Comparison of ENCODE assay signal across 8 cellular contexts in the genomic region with DNA sequence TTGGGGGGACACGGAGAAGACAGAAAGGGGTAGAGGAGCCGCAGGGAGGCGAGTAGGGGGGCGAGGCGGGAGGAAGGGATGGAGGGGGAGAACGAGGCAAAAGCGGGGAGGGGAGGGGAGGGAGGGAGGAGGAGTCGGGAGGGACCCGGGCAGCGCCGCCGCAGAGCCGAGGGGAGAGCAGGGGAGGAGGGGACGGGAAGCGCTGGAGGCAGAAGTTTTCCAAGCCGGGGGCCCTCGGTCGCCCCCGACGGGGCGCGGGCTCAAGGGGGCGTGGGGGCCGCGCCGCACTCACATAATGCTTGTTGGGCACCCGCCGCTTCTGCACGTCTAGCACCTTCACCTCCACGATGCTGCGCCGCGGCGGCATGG. TPM values are rescaled to one million over a fixed set of nuclear protein-coding genes. Genes with fewer than 3 reads are reported as not detected.
DNase-seq lines count a peak whose midpoint lies in the region; ATAC-seq, FAIRE-seq and TF ChIP-seq lines count a peak whose summit lies in the region.

No MANE protein-coding gene starts in this region.

- no peak for TF ChIP-seq RAD21 in K562 (CRISPR knock-in tag; conservative IDR thresholded peaks at IDR 0.05 in 1 of 2, IDR thresholded peaks at IDR 0.05 in 1 of 2)

- TF ChIP-seq CTCF in DND-41 (IDR thresholded peaks at IDR 0.05; ENCODE audit: borderline replicate concordance, extremely low read depth, low read length, poor library complexity, severe bottlenecking) = no peak
- TF ChIP-seq CTCF in K562 (IDR thresholded peaks at IDR 0.05 in 2 of 3, conservative IDR thresholded peaks at IDR 0.05 in 1 of 3; ENCODE audit: insufficient read depth in 2 of 3, low read depth in 1 of 3, low read length in 3 of 3) = no peak

- no TSS peak for BruUV-seq in K562 (replicated peaks; lab: Mats Ljungman, UMichigan)

- peaks cover 3% of the 10 kb centered on the region for H3K9me3 Mint-ChIP-seq in stimulated activated memory B cell treated with anti-CD40 and anti-IgM and Interleukin-4, amounts not matched to agents 10 μg/mL and 1 μg/mL and 100 μg/mL, for 72 hours

- peaks cover 18% of the 10 kb centered on the region for H3K4me1 Mint-ChIP-seq in stimulated activated memory B cell treated with anti-CD40 and anti-IgM and Interleukin-4, amounts not matched to agents 10 μg/mL and 1 μg/mL and 100 μg/mL, for 72 hours

- H3K9ac ChIP-seq in DND-41 (ENCODE audit: low read depth, low read length) (peak overlapping the region; percentile 61), K562 (ENCODE audit: insufficient read depth in 1 of 2, low read depth in 2 of 2, low read length in 2 of 2) (peak overlapping the region in 1 of 2 experiments; percentile 83; a peak in 2 of 4 replicates)

- H3K4me2 ChIP-seq in DND-41 (ENCODE audit: insufficient read depth, low read length) (peak overlapping the region; percentile 76), K562 (ENCODE audit: insufficient read depth, low read length) (peak overlapping the region; percentile 40; the same call in 1 of the 2 replicates)

- no peak overlapping the region for H3K27ac Mint-ChIP-seq in stimulated activated memory B cell treated with anti-CD40 and anti-IgM and Interleukin-4, amounts not matched to agents 10 μg/mL and 1 μg/mL and 100 μg/mL, for 72 hours

- H3K4me3 ChIP-seq in DND-41 (ENCODE audit: low read depth in 1 of 2, low read length in 2 of 2) = peak overlapping the region; percentile 21 to 60; a peak in 3 of 4 replicates
- H3K4me3 ChIP-seq in Jurkat, Clone E6-1 (ENCODE audit: low read length) = peak overlapping the region; percentile 56
- H3K4me3 ChIP-seq in K562 = peak overlapping the region; percentile 35

- H3K27ac ChIP-seq in DND-41 (ENCODE audit: low read length) (no peak overlapping the region), K562 (ENCODE audit: extremely low read depth, low read depth, low read length) (no peak overlapping the region)

- H3K9me3 ChIP-seq in DND-41 (ENCODE audit: insufficient read depth, low read length, severe bottlenecking) (no peaks in the 10 kb centered on the region), K562 (replicated peaks; ENCODE audit: control insufficient read depth, insufficient read depth, low read depth, low read length) (no peaks in the 10 kb centered on the region)

- CTCF ChIA-PET in K562 (lab: Yijun Ruan, JAX; ENCODE audit: low intra/inter-chr PET ratio) = no interaction called here

- no peak for TF ChIP-seq POLR2A in K562 (conservative IDR thresholded peaks at IDR 0.05)

- peak overlapping the region; percentile 79 for H3K4me3 Mint-ChIP-seq in stimulated activated memory B cell treated with anti-CD40 and anti-IgM and Interleukin-4, amounts not matched to agents 10 μg/mL and 1 μg/mL and 100 μg/mL, for 72 hours

- peak overlapping the region; percentile 57 for H2AFZ ChIP-seq in DND-41 (ENCODE audit: low read depth, low read length)
- H2AFZ ChIP-seq in K562 (ENCODE audit: low read depth, low read length) = peak overlapping the region; percentile 29; the same call in 1 of the 2 replicates

- H3K27me3 Mint-ChIP-seq in stimulated activated memory B cell treated with anti-CD40 and anti-IgM and Interleukin-4, amounts not matched to agents 10 μg/mL and 1 μg/mL and 100 μg/mL, for 72 hours = peaks cover 91% of the 10 kb centered on the region

- POLR2A ChIA-PET in K562 (lab: Yijun Ruan, JAX) = interaction anchor here (1.0 kb wide), 1 partner anchor 18 kb away, joined by 3 read pairs; no protein-coding TSS in a partner anchor

- ATAC-seq in DND-41 (ENCODE audit: insufficient read depth, low read depth) (peak; percentile 69), K562 (no peak; the same call in 2 of the 3 replicates), HG02678 (IDR thresholded peaks at IDR 0.05; ENCODE audit: unreplicated experiment) (no peak), HG03460 (IDR thresholded peaks at IDR 0.05; ENCODE audit: unreplicated experiment) (no peak)
- ATAC-seq in stimulated activated memory B cell treated with anti-CD40 and anti-IgM and Interleukin-4, amounts not matched to agents 10 μg/mL and 1 μg/mL and 100 μg/mL, for 72 hours = peak; percentile 32

- intact Hi-C loops in K562 (cut with micrococcal nuclease) = loop anchor here (10.0 kb wide), 1 partner anchor 349 kb away; no protein-coding TSS in a partner anchor

- DNase-seq in DND-41 (peak; percentile 50), K562 (ENCODE audit: extremely low read depth in 1 of 4, low spot score in 3 of 4) (peak in 2 of 4 experiments; percentile 38), iris pigment epithelial cell (ENCODE audit: low read depth) (peak; percentile 42), MV-4-11 (lab: John Stamatoyannopoulos, UW) (no peak)
- no peak for DNase-seq in Jurkat, Clone E6-1 (ENCODE audit: low read depth, low spot score)

- no peaks in the 10 kb centered on the region for H3K36me3 Mint-ChIP-seq in stimulated activated memory B cell treated with anti-CD40 and anti-IgM and Interleukin-4, amounts not matched to agents 10 μg/mL and 1 μg/mL and 100 μg/mL, for 72 hours

- no peak for TF ChIP-seq EP300 in K562 (IDR thresholded peaks at IDR 0.05; ENCODE audit: low read length)

- in situ Hi-C loops in K562 (cut with MboI) = loop anchor here (10.0 kb wide), 1 partner anchor 349 kb away; no protein-coding TSS in a partner anchor

- no peak for FAIRE-seq in K562 (lab: Jason Lieb, UNC)

- H3K27me3 ChIP-seq in DND-41 (ENCODE audit: insufficient read depth, low read length, poor library complexity) (peaks cover 20% of the 10 kb centered on the region), K562 (ENCODE audit: control insufficient read depth in 2 of 2, insufficient read depth in 2 of 2, low read length in 2 of 2) (peaks cover 7 to 42% of the 10 kb centered on the region in 2 experiments; a peak in 4 of 5 replicates)

- no peaks in the 10 kb centered on the region for H3K79me2 ChIP-seq in DND-41 (ENCODE audit: insufficient read depth, low read length)
- no peaks in the 10 kb centered on the region for H3K79me2 ChIP-seq in K562 (ENCODE audit: control insufficient read depth, insufficient read depth, low read length)

- H4K20me1 ChIP-seq in DND-41 (ENCODE audit: insufficient read depth, low read length) (peaks cover 5% of the 10 kb centered on the region; the same call in 1 of the 2 replicates), K562 (replicated peaks; ENCODE audit: control insufficient read depth, insufficient read depth, low read length) (peaks cover 16% of the 10 kb centered on the region)

- H3K4me1 ChIP-seq in DND-41 (ENCODE audit: insufficient read depth, low read length) (peaks cover 13% of the 10 kb centered on the region), K562 (replicated peaks in 1 of 2; ENCODE audit: control insufficient read depth in 2 of 2, insufficient read depth in 2 of 2, low read length in 2 of 2) (peaks cover 3 to 12% of the 10 kb centered on the region in 2 experiments; a peak in 3 of 5 replicates)

- H3K9me1 ChIP-seq in K562 (ENCODE audit: control insufficient read depth, insufficient read depth, low read length) = no peaks in the 10 kb centered on the region

- H3K36me3 ChIP-seq in DND-41 (ENCODE audit: insufficient read depth, low read length) (no peaks in the 10 kb centered on the region), K562 (ENCODE audit: control insufficient read depth, insufficient read depth, low read length) (no peaks in the 10 kb centered on the region)

- WGBS in K562 (ENCODE audit: insufficient coverage, low coverage, missing lambda C conversion rate) = 0% methylated on average over 1 of the region's 34 CpGs

TF ChIP-seq in K562, 482 proteins besides CTCF, POLR2A, EP300 and RAD21:
- TF ChIP-seq FOSL1 (tag; conservative IDR thresholded peaks at IDR 0.05) = no peak
- peak; percentile 94 for TF ChIP-seq PCBP1 (IDR thresholded peaks at IDR 0.05; ENCODE audit: low read depth, low read length, poor library complexity, severe bottlenecking)
- TF ChIP-seq NCOR1 (IDR thresholded peaks at IDR 0.05) = no peak
- TF ChIP-seq HNRNPK (IDR thresholded peaks at IDR 0.05; ENCODE audit: low read depth, low read length, poor library complexity, severe bottlenecking) = peak; percentile 71
- TF ChIP-seq, protein P1, sequence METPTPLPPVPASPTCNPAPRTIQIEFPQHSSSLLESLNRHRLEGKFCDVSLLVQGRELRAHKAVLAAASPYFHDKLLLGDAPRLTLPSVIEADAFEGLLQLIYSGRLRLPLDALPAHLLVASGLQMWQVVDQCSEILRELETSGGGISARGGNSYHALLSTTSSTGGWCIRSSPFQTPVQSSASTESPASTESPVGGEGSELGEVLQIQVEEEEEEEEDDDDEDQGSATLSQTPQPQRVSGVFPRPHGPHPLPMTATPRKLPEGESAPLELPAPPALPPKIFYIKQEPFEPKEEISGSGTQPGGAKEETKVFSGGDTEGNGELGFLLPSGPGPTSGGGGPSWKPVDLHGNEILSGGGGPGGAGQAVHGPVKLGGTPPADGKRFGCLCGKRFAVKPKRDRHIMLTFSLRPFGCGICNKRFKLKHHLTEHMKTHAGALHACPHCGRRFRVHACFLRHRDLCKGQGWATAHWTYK (CRISPR knock-in tag; IDR thresholded peaks at IDR 0.05) = peak; percentile 21; the same call in 1 of the 2 replicates
- TF ChIP-seq SOX6 (IDR thresholded peaks at IDR 0.05) = no peak

RNA-seq across cellular contexts. Expression of a gene that starts 0.4 kb away (rescaled TPM):
- polyA plus RNA-seq in Jurkat, Clone E6-1 (2012; ENCODE audit: insufficient read depth, insufficient read length) = 8.0 TPM
- total RNA-seq in K562 (2011; cell fraction: chromatin; rRNA removed; ENCODE audit: low replicate concordance) = 0.21 and 0.25 TPM in 2 replicates
- 0.17 and 0.26 TPM in 2 replicates for total RNA-seq in K562 (2011; cell fraction: nucleolus; rRNA removed)
- 0.08 and 0.44 TPM in 2 replicates for total RNA-seq in K562 (2011; cell fraction: nucleoplasm; rRNA removed)
- total RNA-seq in K562 (2014; rRNA removed) (0.12 and 0.41 TPM in 2 replicates), K562 (2014; rRNA removed; fragmentation: Illumina TruSeq; extraction: Trizol) (0.04 and 0.10 TPM in 2 replicates), K562 (2015; rRNA removed; fragmentation: Illumina TruSeq; extraction: Trizol) (0.29 and 0.34 TPM in 2 replicates), K562 (2021) (0.49 and 0.66 TPM in 2 replicates)
- polyA plus RNA-seq in K562 (2011; rRNA removed) (0.07 TPM in 2 replicates), K562 (2014; fragmentation: Illumina TruSeq; extraction: Trizol) (0.19 and 0.28 TPM in 2 replicates), K562 (2014; fragmentation: Nextera tagmentation; extraction: Ambion mirVana) (under 1 TPM; 0.11 to 0.17 TPM), K562 (2014; rRNA removed) (0.13 and 0.21 TPM in 2 replicates)
- polyA plus RNA-seq in K562 (2011; cell fraction: cytosol; rRNA removed) = 0.01 and 0.72 TPM in 2 replicates
- polyA plus RNA-seq in K562 (2011; cell fraction: nucleus; rRNA removed) = 0.07 and 0.09 TPM in 2 replicates
- 0.35 and 0.53 TPM in 2 replicates for polyA plus RNA-seq in K562 (2012)
- 0.12 TPM in 1 of 2 replicates, not detected in the other for polyA minus RNA-seq in K562 (2011; rRNA and poly(A)+ RNA removed)
- 0.76 TPM in 1 of 2 replicates, not detected in the other for polyA minus RNA-seq in K562 (2011; cell fraction: cytosol; rRNA and poly(A)+ RNA removed)
- polyA minus RNA-seq in K562 (2011; cell fraction: nucleus; rRNA and poly(A)+ RNA removed) = 0.11 and 0.13 TPM in 2 replicates

Comparison
In these comparisons a context has a peak if more than half of its experiments do, and no peak if none do; other contexts are left out.
1. ATAC-seq: peak in DND-41 (single experiment) and stimulated activated memory B cell treated with anti-CD40 and anti-IgM and Interleukin-4, amounts not matched to agents 10 μg/mL and 1 μg/mL and 100 μg/mL, for 72 hours (single experiment); none in K562 (single experiment), HG02678 (single experiment) and HG03460 (single experiment).
2. DNase-seq: peak in DND-41 (single experiment) and iris pigment epithelial cell (single experiment); none in Jurkat, Clone E6-1 (single experiment) and MV-4-11 (single experiment).
3. Peak in every context shown above with its lines, with median percentiles within 50 percentile points of each other: H3K4me3 ChIP-seq.